ENCODE assay signal across 15 cellular contexts in genomic region chr6:143514996-143515760, GRCh38. TPM values are rescaled to one million over a fixed set of nuclear protein-coding genes. Genes with fewer than 3 reads are reported as not detected.
DNase-seq lines count a peak whose midpoint lies in the region; TF ChIP-seq lines count a peak whose summit lies in the region.
"Had no signal": no experiment of that assay in that cellular context is flagged by ENCODE, and none has a peak within 500 bp of the region (broad histone marks: within the 10 kb centered on the region; RNA-seq: fewer than 3 reads in every experiment).

No MANE protein-coding gene starts in this region.

- TF ChIP-seq CTCF in type B pancreatic cell (conservative IDR thresholded peaks at IDR 0.05), result no peak

- H3K27ac ChIP-seq in CD4-positive, alpha-beta memory T cell (ENCODE audit: low read depth, low read length), result no peak overlapping the region

- no peaks in the 10 kb centered on the region for H3K36me3 ChIP-seq in CD4-positive, alpha-beta memory T cell (ENCODE audit: insufficient read depth, low read length)

- peaks cover 5% of the 10 kb centered on the region for H3K27me3 Mint-ChIP-seq in type B pancreatic cell
- H3K27me3 Mint-ChIP-seq in CD4-positive, alpha-beta memory T cell, result no peaks in the 10 kb centered on the region
- H3K27me3 Mint-ChIP-seq: B cell had no signal

- H3K9me3 Mint-ChIP-seq in type B pancreatic cell, result peaks cover 5% of the 10 kb centered on the region
- no peaks in the 10 kb centered on the region for H3K9me3 Mint-ChIP-seq in CD4-positive, alpha-beta memory T cell
- H3K9me3 Mint-ChIP-seq: activated CD4-positive, alpha-beta memory T cell treated with anti-CD3 and anti-CD28 coated beads, Interleukin-2, amount 10 ng/mL, durations not matched to agents 7 days and 5 days; T-helper 2 cell treated with Interferon-gamma antibody and Interleukin-4, amounts not matched to agents 5 μg/mL and 100 μg/mL, for 36 hours had no signal

- in situ Hi-C loops in G401 (cut with HindIII; ENCODE audit: low sequenced_read_pairs), result no loop called here

- peak; percentile 84 for DNase-seq in G401 (ENCODE audit: low spot score)
- DNase-seq in astrocyte of the hippocampus (ENCODE audit: low read depth, low spot score), result peak; percentile 68
- peak; percentile 40 for DNase-seq in globus pallidus (ENCODE audit: low spot score)
- peak; percentile 39 for DNase-seq in pons (ENCODE audit: low spot score)
- no peak for DNase-seq in putamen (ENCODE audit: low spot score)
- DNase-seq in type B pancreatic cell (ENCODE audit: extremely low spot score, unreplicated experiment), result no peak
- no peak for DNase-seq in CD4-positive, alpha-beta memory T cell
- DNase-seq in activated CD4-positive, alpha-beta T cell treated with anti-CD3 and anti-CD28 coated beads, Interleukin-2, amount 50 U/mL, for 4 hours, result no peak
- DNase-seq: activated CD4-positive, alpha-beta memory T cell treated with anti-CD3 and anti-CD28 coated beads, Interleukin-2, amount 10 ng/mL, durations not matched to agents 7 days and 5 days; activated gamma-delta T cell treated with Interleukin-2 at 50 U/mL for 16 hours; mammary epithelial cell; MM.1S; occipital lobe had no signal

- no peaks in the 10 kb centered on the region for H3K9me3 ChIP-seq in CD4-positive, alpha-beta memory T cell (ENCODE audit: control insufficient read depth in 1 of 2, low read length in 2 of 2)

- H3K4me3 ChIP-seq in CD4-positive, alpha-beta memory T cell (ENCODE audit: low read length in 2 of 2), result no peak overlapping the region

- H3K4me3 Mint-ChIP-seq in type B pancreatic cell, result no peak overlapping the region
- no peak overlapping the region for H3K4me3 Mint-ChIP-seq in CD4-positive, alpha-beta memory T cell
- H3K4me3 Mint-ChIP-seq: activated CD4-positive, alpha-beta memory T cell treated with anti-CD3 and anti-CD28 coated beads, Interleukin-2, amount 10 ng/mL, durations not matched to agents 7 days and 5 days; B cell; T-helper 2 cell treated with Interferon-gamma antibody and Interleukin-4, amounts not matched to agents 5 μg/mL and 100 μg/mL, for 36 hours had no signal

- no peaks in the 10 kb centered on the region for H3K27me3 ChIP-seq in CD4-positive, alpha-beta memory T cell (ENCODE audit: insufficient read depth, low read length)

- H3K27ac Mint-ChIP-seq in type B pancreatic cell, result no peak overlapping the region
- H3K27ac Mint-ChIP-seq in CD4-positive, alpha-beta memory T cell, result peak overlapping the region in 1 of 7 donors; percentile 9
- H3K27ac Mint-ChIP-seq: activated CD4-positive, alpha-beta memory T cell treated with anti-CD3 and anti-CD28 coated beads, Interleukin-2, amount 10 ng/mL, durations not matched to agents 7 days and 5 days; B cell; T-helper 2 cell treated with Interferon-gamma antibody and Interleukin-4, amounts not matched to agents 5 μg/mL and 100 μg/mL, for 36 hours had no signal

- CTCF ChIA-PET in CD4-positive, alpha-beta memory T cell (lab: Charles Lee; ENCODE audit: partially characterized antibody), result interaction anchor here (3.2 to 5.7 kb wide), 4 partner anchors 14 to 499 kb away, joined by 17 to 114 read pairs (median 36); no protein-coding TSS in a partner anchor

- peaks cover 23% of the 10 kb centered on the region for H3K4me1 ChIP-seq in CD4-positive, alpha-beta memory T cell (ENCODE audit: insufficient read depth, low read length)

- intact Hi-C loops in CD4-positive, alpha-beta memory T cell (cut with micrococcal nuclease), result loop anchor here (5.0 kb wide), 1 partner anchor 427 kb away; no protein-coding TSS in a partner anchor

- peaks cover 8% of the 10 kb centered on the region for H3K36me3 Mint-ChIP-seq in type B pancreatic cell
- peaks cover 5 to 6% of the 10 kb centered on the region in 2 donors for H3K36me3 Mint-ChIP-seq in CD4-positive, alpha-beta memory T cell

- peaks cover 15% of the 10 kb centered on the region for H3K4me1 Mint-ChIP-seq in type B pancreatic cell (ENCODE audit: unreplicated experiment)
- peaks cover 18 to 35% (median 27%) of the 10 kb centered on the region in 4 donors for H3K4me1 Mint-ChIP-seq in CD4-positive, alpha-beta memory T cell

- POLR2A ChIA-PET in CD4-positive, alpha-beta memory T cell (lab: Charles Lee; ENCODE audit: partially characterized antibody), result interaction anchor here (7.7 kb wide), 1 partner anchor 24 kb away, joined by 104 read pairs; no protein-coding TSS in a partner anchor

RNA-seq across cellular contexts. Expression of gene FUCA2, which starts 3.7 kb away (rescaled TPM):
- 54.2 and 54.7 TPM in 2 replicates for total RNA-seq in G401 (2014; rRNA removed; shearing (Covaris generic))
- 48.0 and 71.9 TPM in 2 replicates for total RNA-seq in type B pancreatic cell (ENCODE audit: low replicate concordance)
- total RNA-seq in CD4-positive, alpha-beta memory T cell, result 10 to 100 TPM; 10.6 to 11.4 TPM
- polyA plus RNA-seq in CD4-positive, alpha-beta memory T cell, result 10 to 100 TPM; 12.2 to 26.3 TPM

Comparison
In these comparisons a context has a peak if more than half of its experiments do, and no peak if none do; other contexts are left out.
1. DNase-seq: peak in G401 (single experiment), astrocyte of the hippocampus (single experiment), globus pallidus (single experiment) and pons (single experiment); none in putamen (single experiment), type B pancreatic cell (single experiment), CD4-positive, alpha-beta memory T cell (0 of 5) and activated CD4-positive, alpha-beta T cell treated with anti-CD3 and anti-CD28 coated beads, Interleukin-2, amount 50 U/mL, for 4 hours (0 of 2).